22 cellular contexts compared by ENCODE assay signal in genomic region chr5:112867411-112867810, GRCh38. TPM values are rescaled to one million over a fixed set of nuclear protein-coding genes. Genes with fewer than 3 reads are reported as not detected.
DNase-seq lines count a peak whose midpoint lies in the region; ATAC-seq and TF ChIP-seq lines count a peak whose summit lies in the region.
"Had no signal": no experiment of that assay in that cellular context is flagged by ENCODE, and none has a peak within 500 bp of the region (broad histone marks: within the 10 kb centered on the region; RNA-seq: fewer than 3 reads in every experiment).

No MANE protein-coding gene starts in this region.

- POLR2A ChIA-PET in activated CD4-positive, alpha-beta T cell treated with anti-CD3 and anti-CD28 coated beads for 36 hours (lab: Charles Lee): interaction anchor here (0.6 kb wide), 1 partner anchor 112 kb away, joined by 9 read pairs; no protein-coding TSS in a partner anchor
- POLR2A ChIA-PET in activated CD4-positive, alpha-beta memory T cell treated with anti-CD3 and anti-CD28 coated beads, Interleukin-2, amount 10 ng/mL, durations not matched to agents 7 days and 5 days (lab: Charles Lee): interaction anchor here (0.8 to 2.3 kb wide), 7 partner anchors 10 to 449 kb away, joined by 3 to 11 read pairs (median 3); partner anchors contain the start of gene DCP2

- no peak for DNase-seq in activated CD4-positive, alpha-beta T cell treated with anti-CD3 and anti-CD28 coated beads for 36 hours
- no peak for DNase-seq in activated CD4-positive, alpha-beta T cell treated with anti-CD3 and anti-CD28 coated beads, Interleukin-2, amount 50 U/mL, for 4 hours
- DNase-seq in CD4-positive, CD25-positive, alpha-beta regulatory T cell: no peak
- no peak for DNase-seq in activated CD4-positive, alpha-beta memory T cell treated with anti-CD3 and anti-CD28 coated beads, Interleukin-2, amount 10 ng/mL, durations not matched to agents 7 days and 5 days
- no peak for DNase-seq in stimulated activated CD4-positive, alpha-beta T cell treated with anti-CD3 and anti-CD28 coated beads, Interleukin-4, amount 100 ng/mL, for 24 hours
- DNase-seq in smooth muscle cell (lab: John Stamatoyannopoulos, UW; ENCODE audit: unreplicated experiment) (no peak), NCI-H2029 treated with DMSO at 0.1 percent for 48 hours (lab: John Stamatoyannopoulos, UW) (no peak)
- DNase-seq: 8988T, DMS79, GF-D8, islet precursor cell, left ventricle myocardium superior, NCI-H1105 treated with DMSO at 0.1 percent for 48 hours, NCI-H2081 treated with DMSO at 0.1 percent for 48 hours, NCI-H774, substantia nigra, T-helper 9 cell had no signal

- no peak overlapping the region for H3K4me3 ChIP-seq in CD4-positive, CD25-positive, alpha-beta regulatory T cell (ENCODE audit: low read depth, low read length)
- no peak overlapping the region for H3K4me3 ChIP-seq in smooth muscle cell
- H3K4me3 ChIP-seq: K562 had no signal

- no peak overlapping the region for H3K4me3 Mint-ChIP-seq in activated CD4-positive, alpha-beta T cell treated with anti-CD3 and anti-CD28 coated beads for 36 hours
- H3K4me3 Mint-ChIP-seq in CD4-positive, CD25-positive, alpha-beta regulatory T cell: no peak overlapping the region
- no peak overlapping the region for H3K4me3 Mint-ChIP-seq in activated CD4-positive, alpha-beta memory T cell treated with anti-CD3 and anti-CD28 coated beads, Interleukin-2, amount 10 ng/mL, durations not matched to agents 7 days and 5 days
- no peak overlapping the region for H3K4me3 Mint-ChIP-seq in dendritic cell treated with granulocyte-macrophage colony-stimulating factor and Interleukin-4, amounts not matched to agents 40 ng/mL and 50 ng/mL, for 4 days
- H3K4me3 Mint-ChIP-seq: WTC11 had no signal

- peaks cover 49% of the 10 kb centered on the region for H3K4me1 Mint-ChIP-seq in activated CD4-positive, alpha-beta T cell treated with anti-CD3 and anti-CD28 coated beads for 36 hours
- peaks cover 32 to 54% (median 41%) of the 10 kb centered on the region in 4 donors for H3K4me1 Mint-ChIP-seq in CD4-positive, CD25-positive, alpha-beta regulatory T cell
- peaks cover 64% of the 10 kb centered on the region for H3K4me1 Mint-ChIP-seq in activated CD4-positive, alpha-beta memory T cell treated with anti-CD3 and anti-CD28 coated beads, Interleukin-2, amount 10 ng/mL, durations not matched to agents 7 days and 5 days
- peaks cover 32% of the 10 kb centered on the region for H3K4me1 Mint-ChIP-seq in dendritic cell treated with granulocyte-macrophage colony-stimulating factor and Interleukin-4, amounts not matched to agents 40 ng/mL and 50 ng/mL, for 4 days (ENCODE audit: low read depth)

- peaks cover 69% of the 10 kb centered on the region for H3K36me3 ChIP-seq in CD4-positive, CD25-positive, alpha-beta regulatory T cell (ENCODE audit: control insufficient read depth, insufficient read depth, low read length)
- H3K36me3 ChIP-seq in smooth muscle cell (ENCODE audit: low read depth): peaks cover 14% of the 10 kb centered on the region

- ATAC-seq in activated CD4-positive, alpha-beta T cell treated with anti-CD3 and anti-CD28 coated beads for 36 hours: no peak
- ATAC-seq in CD4-positive, CD25-positive, alpha-beta regulatory T cell (ENCODE audit: low read depth in 2 of 2): no peak
- ATAC-seq: K562, left ventricle myocardium superior, SK-N-SH treated with all-trans-retinoic acid at 6 μM for 48 hours, WTC11 had no signal

- H3K4me2 ChIP-seq in smooth muscle cell: no peak overlapping the region

- no peak for TF ChIP-seq CTCF in smooth muscle cell (IDR thresholded peaks at IDR 0.05; ENCODE audit: borderline replicate concordance, insufficient read depth, poor library complexity, severe bottlenecking)

- no peaks in the 10 kb centered on the region for H3K9me3 ChIP-seq in CD4-positive, CD25-positive, alpha-beta regulatory T cell (ENCODE audit: control insufficient read depth in 2 of 2, low read length in 2 of 2)
- no peaks in the 10 kb centered on the region for H3K9me3 ChIP-seq in smooth muscle cell (replicated peaks; ENCODE audit: low read depth)

- no peak overlapping the region for H2AFZ ChIP-seq in smooth muscle cell (ENCODE audit: low read depth)

- H3K9ac ChIP-seq in smooth muscle cell (ENCODE audit: low read depth): no peak overlapping the region

- no peak overlapping the region for H3K27ac ChIP-seq in CD4-positive, CD25-positive, alpha-beta regulatory T cell (ENCODE audit: insufficient read depth, low read length, poor library complexity, severe bottlenecking)
- H3K27ac ChIP-seq in smooth muscle cell (ENCODE audit: low read depth): no peak overlapping the region

- no peaks in the 10 kb centered on the region for H3K9me3 Mint-ChIP-seq in activated CD4-positive, alpha-beta T cell treated with anti-CD3 and anti-CD28 coated beads for 36 hours (ENCODE audit: low read depth)
- no peaks in the 10 kb centered on the region for H3K9me3 Mint-ChIP-seq in CD4-positive, CD25-positive, alpha-beta regulatory T cell
- no peaks in the 10 kb centered on the region for H3K9me3 Mint-ChIP-seq in activated CD4-positive, alpha-beta memory T cell treated with anti-CD3 and anti-CD28 coated beads, Interleukin-2, amount 10 ng/mL, durations not matched to agents 7 days and 5 days
- H3K9me3 Mint-ChIP-seq in dendritic cell treated with granulocyte-macrophage colony-stimulating factor and Interleukin-4, amounts not matched to agents 40 ng/mL and 50 ng/mL, for 4 days: no peaks in the 10 kb centered on the region
- H3K9me3 Mint-ChIP-seq: WTC11 had no signal

- peaks cover 21% of the 10 kb centered on the region for H3K4me1 ChIP-seq in CD4-positive, CD25-positive, alpha-beta regulatory T cell (ENCODE audit: control insufficient read depth, insufficient read depth, low read length, poor library complexity, severe bottlenecking)
- H3K4me1 ChIP-seq in smooth muscle cell (ENCODE audit: low read depth): peaks cover 12% of the 10 kb centered on the region

- H4K20me1 ChIP-seq in smooth muscle cell (ENCODE audit: low read depth): peaks cover 34% of the 10 kb centered on the region

- peak overlapping the region; percentile 68 for H3K27ac Mint-ChIP-seq in activated CD4-positive, alpha-beta T cell treated with anti-CD3 and anti-CD28 coated beads for 36 hours
- H3K27ac Mint-ChIP-seq in CD4-positive, CD25-positive, alpha-beta regulatory T cell: peak overlapping the region in 2 of 3 donors; percentile 48 to 78
- peak overlapping the region; percentile 72 for H3K27ac Mint-ChIP-seq in activated CD4-positive, alpha-beta memory T cell treated with anti-CD3 and anti-CD28 coated beads, Interleukin-2, amount 10 ng/mL, durations not matched to agents 7 days and 5 days
- H3K27ac Mint-ChIP-seq in dendritic cell treated with granulocyte-macrophage colony-stimulating factor and Interleukin-4, amounts not matched to agents 40 ng/mL and 50 ng/mL, for 4 days: peak overlapping the region; percentile 51
- H3K27ac Mint-ChIP-seq: progenitor cell of endocrine pancreas, WTC11 had no signal

- H3K27me3 Mint-ChIP-seq in activated CD4-positive, alpha-beta T cell treated with anti-CD3 and anti-CD28 coated beads for 36 hours: no peaks in the 10 kb centered on the region
- H3K27me3 Mint-ChIP-seq in CD4-positive, CD25-positive, alpha-beta regulatory T cell: peaks cover 2% of the 10 kb centered on the region
- no peaks in the 10 kb centered on the region for H3K27me3 Mint-ChIP-seq in activated CD4-positive, alpha-beta memory T cell treated with anti-CD3 and anti-CD28 coated beads, Interleukin-2, amount 10 ng/mL, durations not matched to agents 7 days and 5 days
- no peaks in the 10 kb centered on the region for H3K27me3 Mint-ChIP-seq in dendritic cell treated with granulocyte-macrophage colony-stimulating factor and Interleukin-4, amounts not matched to agents 40 ng/mL and 50 ng/mL, for 4 days
- H3K27me3 Mint-ChIP-seq: progenitor cell of endocrine pancreas had no signal

- H3K79me2 ChIP-seq in smooth muscle cell (ENCODE audit: low read depth): peaks cover 33% of the 10 kb centered on the region

- 100% methylated on average over 5 of the region's 5 CpGs for WGBS in smooth muscle cell (ENCODE audit: low lambda C conversion rate)

- H3F3A ChIP-seq in smooth muscle cell (ENCODE audit: low read depth): peaks cover 4% of the 10 kb centered on the region

- peaks cover 52% of the 10 kb centered on the region for H3K36me3 Mint-ChIP-seq in activated CD4-positive, alpha-beta T cell treated with anti-CD3 and anti-CD28 coated beads for 36 hours (ENCODE audit: low read depth)
- H3K36me3 Mint-ChIP-seq in CD4-positive, CD25-positive, alpha-beta regulatory T cell: peaks cover 42% of the 10 kb centered on the region
- H3K36me3 Mint-ChIP-seq in activated CD4-positive, alpha-beta memory T cell treated with anti-CD3 and anti-CD28 coated beads, Interleukin-2, amount 10 ng/mL, durations not matched to agents 7 days and 5 days (ENCODE audit: low read depth): peaks cover 72% of the 10 kb centered on the region
- peaks cover 85% of the 10 kb centered on the region for H3K36me3 Mint-ChIP-seq in dendritic cell treated with granulocyte-macrophage colony-stimulating factor and Interleukin-4, amounts not matched to agents 40 ng/mL and 50 ng/mL, for 4 days (ENCODE audit: low read depth)

- no peaks in the 10 kb centered on the region for H3K27me3 ChIP-seq in CD4-positive, CD25-positive, alpha-beta regulatory T cell (ENCODE audit: control insufficient read depth, insufficient read depth, low read length)
- H3K27me3 ChIP-seq in smooth muscle cell (ENCODE audit: low read depth): no peaks in the 10 kb centered on the region

- CTCF ChIA-PET in activated CD4-positive, alpha-beta T cell treated with anti-CD3 and anti-CD28 coated beads for 36 hours (lab: Charles Lee): interaction anchor here (0.7 to 1.4 kb wide), 4 partner anchors 11 to 58 kb away, joined by 3 to 6 read pairs (median 4); no protein-coding TSS in a partner anchor
- CTCF ChIA-PET in activated CD4-positive, alpha-beta memory T cell treated with anti-CD3 and anti-CD28 coated beads, Interleukin-2, amount 10 ng/mL, durations not matched to agents 7 days and 5 days (lab: Charles Lee): interaction anchor here (2.4 kb wide), 1 partner anchor 19 kb away, joined by 9 read pairs; no protein-coding TSS in a partner anchor

- intact Hi-C loops in activated CD4-positive, alpha-beta T cell treated with anti-CD3 and anti-CD28 coated beads for 36 hours (cut with DNase I, micrococcal nuclease): loop anchor here in 1 of 2 experiments (10.0 kb wide), 2 partner anchors 703 to 1643 kb away; partner anchors contain the start of gene CAMK4
- intact Hi-C loops in dendritic cell treated with granulocyte-macrophage colony-stimulating factor and Interleukin-4, amounts not matched to agents 40 ng/mL and 50 ng/mL, for 4 days (cut with micrococcal nuclease): no loop called here

RNA-seq across cellular contexts. Expression of gene SRP19, which starts 6.3 kb away (rescaled TPM):
- total RNA-seq in activated CD4-positive, alpha-beta T cell treated with anti-CD3 and anti-CD28 coated beads for 36 hours: 10 to 100 TPM; 47.6 to 49.4 TPM
- 41.0 TPM for total RNA-seq in CD4-positive, CD25-positive, alpha-beta regulatory T cell
- 100 to 1,000 TPM; 171 to 215 (median 181) TPM for polyA plus RNA-seq in CD4-positive, CD25-positive, alpha-beta regulatory T cell
- total RNA-seq in activated CD4-positive, alpha-beta memory T cell treated with anti-CD3 and anti-CD28 coated beads, Interleukin-2, amount 10 ng/mL, durations not matched to agents 7 days and 5 days: 10 to 100 TPM; 54.6 to 68.3 TPM
- 157 and 170 TPM in 2 replicates for total RNA-seq in smooth muscle cell
- 164 and 167 TPM in 2 replicates for polyA plus RNA-seq in smooth muscle cell

RNA-seq across cellular contexts. Expression of gene REEP5, which starts 54.6 kb away (rescaled TPM):
- total RNA-seq in activated CD4-positive, alpha-beta T cell treated with anti-CD3 and anti-CD28 coated beads for 36 hours: 10 to 100 TPM; 44.3 to 50.4 TPM
- 45.6 TPM for total RNA-seq in CD4-positive, CD25-positive, alpha-beta regulatory T cell
- polyA plus RNA-seq in CD4-positive, CD25-positive, alpha-beta regulatory T cell: 100 to 1,000 TPM in 1 of 4 donors, 10 to 100 TPM in 3; 76.7 to 170 (median 83.7) TPM
- total RNA-seq in activated CD4-positive, alpha-beta memory T cell treated with anti-CD3 and anti-CD28 coated beads, Interleukin-2, amount 10 ng/mL, durations not matched to agents 7 days and 5 days: 10 to 100 TPM; 95.0 to 96.3 TPM
- 46.8 and 59.0 TPM in 2 replicates for total RNA-seq in smooth muscle cell
- 178 and 215 TPM in 2 replicates for polyA plus RNA-seq in smooth muscle cell
